Comparison of ENCODE assay signal across 23 cellular contexts in the genomic region with DNA sequence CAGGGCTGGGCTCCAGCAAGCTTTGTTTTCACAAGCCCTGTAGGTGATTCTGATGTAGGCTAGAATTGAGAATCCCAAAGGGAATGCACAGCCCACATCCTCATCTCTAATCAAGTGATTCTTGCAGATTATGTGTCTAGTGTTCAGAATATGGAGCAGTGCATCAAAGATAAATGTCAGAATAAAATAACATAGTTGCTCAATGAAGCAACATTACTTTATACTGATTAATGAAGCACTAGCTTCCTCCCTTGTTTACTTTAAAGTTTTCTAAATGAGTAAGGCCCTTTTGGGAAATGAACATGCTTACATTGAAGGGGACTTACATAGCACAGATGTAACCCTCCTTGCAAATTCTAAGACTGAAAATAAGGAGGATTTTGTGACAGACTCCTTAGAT. TPM values are rescaled to one million over a fixed set of nuclear protein-coding genes. Genes with fewer than 3 reads are reported as not detected.
"Had no signal": no experiment of that assay in that cellular context is flagged by ENCODE, and none has a peak within 500 bp of the region (broad histone marks: within the 10 kb centered on the region; RNA-seq: fewer than 3 reads in every experiment).

No MANE protein-coding gene starts in this region.

- H3K4me1 ChIP-seq: breast epithelium, pancreas, psoas muscle had no signal

- H3K36me3 ChIP-seq: breast epithelium, right atrium auricular region, thoracic aorta had no signal

- H3K9me3 ChIP-seq: breast epithelium, gastroesophageal sphincter, pancreas, psoas muscle, right atrium auricular region, spleen, thoracic aorta had no signal

- H3K27me3 Mint-ChIP-seq: activated B cell treated with CpG ODN at 0.5 μM for 24 hours; activated CD8-positive, alpha-beta T cell treated with anti-CD3 and anti-CD28 coated beads for 36 hours; activated naive CD4-positive, alpha-beta T cell treated with anti-CD3 and anti-CD28 coated beads, Interleukin-2, amount 50 U/mL, for 24 hours; activated naive CD8-positive, alpha-beta T cell treated with anti-CD3 and anti-CD28 coated beads, Interleukin-2, amount 50 U/mL, for 24 hours had no signal

- H3K27ac ChIP-seq: breast epithelium, gastroesophageal sphincter, pancreas, psoas muscle, right atrium auricular region, spleen had no signal

- ATAC-seq: activated CD8-positive, alpha-beta T cell treated with anti-CD3 and anti-CD28 coated beads for 36 hours; activated naive CD8-positive, alpha-beta T cell treated with anti-CD3 and anti-CD28 coated beads, Interleukin-2, amount 50 U/mL, for 24 hours; gastroesophageal sphincter; left colon; pancreas; psoas muscle had no signal

- H3K4me3 ChIP-seq: breast epithelium, gastroesophageal sphincter, pancreas, psoas muscle, right atrium auricular region, spleen, thoracic aorta had no signal

- DNase-seq: activated B cell treated with CpG ODN at 0.5 μM for 24 hours; activated CD4-positive, alpha-beta T cell treated with anti-CD3 and anti-CD28 coated beads, Interleukin-2, amount 50 U/mL, for 1 hour; activated CD8-positive, alpha-beta T cell treated with anti-CD3 and anti-CD28 coated beads for 36 hours; activated naive CD8-positive, alpha-beta T cell treated with anti-CD3 and anti-CD28 coated beads, Interleukin-2, amount 50 U/mL, for 24 hours; amygdala; central memory CD4-positive, alpha-beta T cell; effector CD8-positive, alpha-beta T cell; hippocampal formation; kidney; left colon; mammary epithelial cell; pancreas; spleen; stimulated activated naive CD4-positive, alpha-beta T cell treated with Interleukin-2 at 50 U/mL for 16 hours; trophoblast cell had no signal

- H3K4me1 Mint-ChIP-seq: activated naive CD8-positive, alpha-beta T cell treated with anti-CD3 and anti-CD28 coated beads, Interleukin-2, amount 50 U/mL, for 24 hours had no signal

- H3K27ac Mint-ChIP-seq: activated B cell treated with CpG ODN at 0.5 μM for 24 hours; activated CD8-positive, alpha-beta T cell treated with anti-CD3 and anti-CD28 coated beads for 36 hours; activated naive CD4-positive, alpha-beta T cell treated with anti-CD3 and anti-CD28 coated beads, Interleukin-2, amount 50 U/mL, for 24 hours; activated naive CD8-positive, alpha-beta T cell treated with anti-CD3 and anti-CD28 coated beads, Interleukin-2, amount 50 U/mL, for 24 hours; T-helper 2 cell treated with Interferon-gamma antibody and Interleukin-4, amounts not matched to agents 5 μg/mL and 100 μg/mL, for 36 hours had no signal

- H3K9me3 Mint-ChIP-seq: activated B cell treated with CpG ODN at 0.5 μM for 24 hours; activated CD8-positive, alpha-beta T cell treated with anti-CD3 and anti-CD28 coated beads for 36 hours; activated naive CD4-positive, alpha-beta T cell treated with anti-CD3 and anti-CD28 coated beads, Interleukin-2, amount 50 U/mL, for 24 hours; activated naive CD8-positive, alpha-beta T cell treated with anti-CD3 and anti-CD28 coated beads, Interleukin-2, amount 50 U/mL, for 24 hours; T-helper 2 cell treated with Interferon-gamma antibody and Interleukin-4, amounts not matched to agents 5 μg/mL and 100 μg/mL, for 36 hours had no signal

- H3K4me3 Mint-ChIP-seq: activated B cell treated with CpG ODN at 0.5 μM for 24 hours; activated CD8-positive, alpha-beta T cell treated with anti-CD3 and anti-CD28 coated beads for 36 hours; activated naive CD4-positive, alpha-beta T cell treated with anti-CD3 and anti-CD28 coated beads, Interleukin-2, amount 50 U/mL, for 24 hours; activated naive CD8-positive, alpha-beta T cell treated with anti-CD3 and anti-CD28 coated beads, Interleukin-2, amount 50 U/mL, for 24 hours; T-helper 2 cell treated with Interferon-gamma antibody and Interleukin-4, amounts not matched to agents 5 μg/mL and 100 μg/mL, for 36 hours had no signal

- H3K27me3 ChIP-seq: breast epithelium, gastroesophageal sphincter, pancreas, right atrium auricular region, spleen had no signal

RNA-seq across cellular contexts. Expression of gene NUP210, which starts 39.1 kb away (rescaled TPM):
- total RNA-seq: fibroblast of villous mesenchyme had no signal
